ENCODE assay signal across 1 cellular context in genomic region chr3:33054100-33055097, GRCh38.
TF ChIP-seq lines count a peak whose summit lies in the region.

No MANE protein-coding gene starts in this region.

TF ChIP-seq in K562, 482 proteins besides CTCF, POLR2A, EP300 and RAD21 (continued from another document and continues in another):
- TF ChIP-seq STAT6 (CRISPR knock-in tag; IDR thresholded peaks at IDR 0.05) (no peak), ZFP1 (CRISPR knock-in tag; IDR thresholded peaks at IDR 0.05) (no peak), RBFOX2 (IDR thresholded peaks at IDR 0.05; ENCODE audit: low read depth, low read length) (no peak), JUN (IDR thresholded peaks at IDR 0.05; ENCODE audit: borderline replicate concordance, low read depth, low read length) (0 out of 2 replicates have a peak, but pooled peaks have one; percentile 20), JUN (CRISPR knock-in tag; IDR thresholded peaks at IDR 0.05; ENCODE audit: borderline replicate concordance) (no peak), MYC (IDR thresholded peaks at IDR 0.05; ENCODE audit: low read depth, low read length) (peak; percentile 57; the same call in 1 of the 2 replicates), MYC (CRISPR knock-in tag; IDR thresholded peaks at IDR 0.05; ENCODE audit: borderline replicate concordance, low read depth) (no peak), FOSL1 (tag; conservative IDR thresholded peaks at IDR 0.05) (peak; percentile 54), PHF21A (IDR thresholded peaks at IDR 0.05; ENCODE audit: borderline replicate concordance, low read depth) (no peak), BRCA1 (IDR thresholded peaks at IDR 0.05) (no peak), BRCA1 (CRISPR knock-in tag; IDR thresholded peaks at IDR 0.05) (no peak), KLF6 (CRISPR knock-in tag; IDR thresholded peaks at IDR 0.05; ENCODE audit: borderline replicate concordance) (no peak), RUNX1 (IDR thresholded peaks at IDR 0.05; ENCODE audit: low read depth) (no peak), THAP7 (CRISPR knock-in tag; IDR thresholded peaks at IDR 0.05) (no peak), ZNF445 (CRISPR knock-in tag; IDR thresholded peaks at IDR 0.05; ENCODE audit: low read depth) (no peak), RERE (CRISPR knock-in tag; IDR thresholded peaks at IDR 0.05; ENCODE audit: borderline replicate concordance) (no peak), TAF7 (tag; IDR thresholded peaks at IDR 0.05) (no peak), TAL1 (IDR thresholded peaks at IDR 0.05) (peak; percentile 97), CBFA2T2 (conservative IDR thresholded peaks at IDR 0.05) (peak; percentile 97), ZNF174 (CRISPR knock-in tag; IDR thresholded peaks at IDR 0.05) (no peak), YY1 (IDR thresholded peaks at IDR 0.05; ENCODE audit: borderline replicate concordance in 1 of 3, control insufficient read depth in 1 of 3, extremely low read depth in 1 of 3, insufficient read depth in 3 of 3, insufficient read length in 1 of 3, insufficient replicate concordance in 2 of 3, low read depth in 1 of 3, low read length in 2 of 3) (no peak), ZBTB2 (IDR thresholded peaks at IDR 0.05) (peak; percentile 68; the same call in 1 of the 2 replicates), ZNF398 (CRISPR knock-in tag; IDR thresholded peaks at IDR 0.05) (no peak), DPF2 (IDR thresholded peaks at IDR 0.05) (peak; percentile 98), SRSF3 (IDR thresholded peaks at IDR 0.05; ENCODE audit: insufficient read depth, low read length) (no peak), SMARCA5 (IDR thresholded peaks at IDR 0.05) (no peak), RBM22 (IDR thresholded peaks at IDR 0.05; ENCODE audit: low read depth, low read length, poor library complexity, severe bottlenecking) (no peak), FOXJ2 (tag; IDR thresholded peaks at IDR 0.05) (peak; percentile 59; the same call in 1 of the 2 replicates), MAFF (IDR thresholded peaks at IDR 0.05; ENCODE audit: low read length) (no peak), ZC3H8 (IDR thresholded peaks at IDR 0.05) (no peak), BRF1 (IDR thresholded peaks at IDR 0.05; ENCODE audit: borderline replicate concordance, extremely low read depth, insufficient read length) (no peak), HMGN3 (IDR thresholded peaks at IDR 0.05; ENCODE audit: borderline replicate concordance, extremely low read depth, insufficient read length, low read depth, low read length) (peak; percentile 84), ZNF551 (CRISPR knock-in tag; IDR thresholded peaks at IDR 0.05) (0 out of 2 replicates have a peak, but pooled peaks have one; percentile 27), CEBPG (CRISPR knock-in tag; IDR thresholded peaks at IDR 0.05) (no peak), CEBPG (tag; conservative IDR thresholded peaks at IDR 0.05 in 1 of 2, IDR thresholded peaks at IDR 0.05 in 1 of 2) (no peak), ZNF212 (CRISPR knock-in tag; IDR thresholded peaks at IDR 0.05) (no peak), HMG20B (CRISPR knock-in tag; IDR thresholded peaks at IDR 0.05) (no peak), HOXB6 (CRISPR knock-in tag; IDR thresholded peaks at IDR 0.05; ENCODE audit: borderline replicate concordance) (no peak), RNF2 (IDR thresholded peaks at IDR 0.05) (peak; percentile 84), TEAD4 (IDR thresholded peaks at IDR 0.05; ENCODE audit: low read length) (peak; percentile 97), TEAD4 (CRISPR knock-in tag; IDR thresholded peaks at IDR 0.05; ENCODE audit: borderline replicate concordance) (no peak), KAT7 (CRISPR knock-in tag; IDR thresholded peaks at IDR 0.05; ENCODE audit: borderline replicate concordance) (no peak), MAFK (IDR thresholded peaks at IDR 0.05; ENCODE audit: low read length) (no peak), MBD1 (CRISPR knock-in tag; IDR thresholded peaks at IDR 0.05) (no peak), RB1 (IDR thresholded peaks at IDR 0.05; ENCODE audit: low read depth) (no peak), POLR3A (IDR thresholded peaks at IDR 0.05; ENCODE audit: borderline replicate concordance, extremely low read depth, insufficient read depth, insufficient read length) (no peak), PURB (CRISPR knock-in tag; IDR thresholded peaks at IDR 0.05; ENCODE audit: low read depth) (no peak)
